8 cellular contexts compared by ENCODE assay signal in genomic region chr5:146446861-146447733, GRCh38. TPM values are rescaled to one million over a fixed set of nuclear protein-coding genes. Genes with fewer than 3 reads are reported as not detected.
A peak's percentile ranks its signal among the peaks of the same experiment; 100 is the strongest.
DNase-seq lines count a peak whose midpoint lies in the region; ATAC-seq and TF ChIP-seq lines count a peak whose summit lies in the region.

Gene TCERG1, plus strand, starts transcription at chr5:146447333. Its CDS starts 17 bp downstream, at chr5:146447350.

- ATAC-seq in omental fat pad (ENCODE audit: low FRiP score) (peak; percentile 99), thoracic aorta (ENCODE audit: insufficient number of reproducible peaks, low FRiP score, low read depth) (peak; percentile 100)

- WGBS in SK-N-SH (ENCODE audit: low lambda C conversion rate), result under 1% methylated on average over 24 of the region's 68 CpGs

- TF ChIP-seq CTCF in GM06990 (IDR thresholded peaks at IDR 0.05; ENCODE audit: insufficient read depth, low read length, poor library complexity, severe bottlenecking) (peak; percentile 73), HFFc6 (IDR thresholded peaks at IDR 0.05) (peak; percentile 86), NB4 (IDR thresholded peaks at IDR 0.05; ENCODE audit: low read depth, low read length) (peak; percentile 56), SK-N-SH (IDR thresholded peaks at IDR 0.05) (peak; percentile 76), omental fat pad (IDR thresholded peaks at IDR 0.05) (peak in 1 of 3 donors; percentile 16), thoracic aorta (IDR thresholded peaks at IDR 0.05) (peak; percentile 71)

- no peak for TF ChIP-seq RAD21 in SK-N-SH (IDR thresholded peaks at IDR 0.05; ENCODE audit: low read length)

- peak within 1 kb of the TSS; percentile 95 for H2AFZ ChIP-seq in SK-N-SH (ENCODE audit: low read depth)

- H3K4me3 ChIP-seq in GM06990 (replicated peaks; ENCODE audit: low read depth, low read length) (peak within 1 kb of the TSS; percentile 98), NB4 (ENCODE audit: low read depth, low read length) (peak within 1 kb of the TSS; percentile 100), SK-N-SH (ENCODE audit: low read depth in 2 of 2, low read length in 1 of 2) (peak within 1 kb of the TSS; percentile 89 to 98), thoracic aorta (peak within 1 kb of the TSS; percentile 83)

- POLR2A ChIA-PET in SK-N-SH (lab: Yijun Ruan, JAX), result interaction anchor here (1.1 kb wide), 1 partner anchor 28 kb away, joined by 3 read pairs; no protein-coding TSS in a partner anchor

- H3K79me2 ChIP-seq in SK-N-SH (ENCODE audit: insufficient read depth), result peaks cover 50% of the 10 kb centered on the region

- H3K36me3 Mint-ChIP-seq in HFFc6 (ENCODE audit: low read depth), result peaks cover 10% of the 10 kb centered on the region
- H3K36me3 Mint-ChIP-seq in activated naive CD4-positive, alpha-beta T cell treated with anti-CD3 and anti-CD28 coated beads, Interleukin-2, amount 50 U/mL, for 24 hours, result peaks cover 10% of the 10 kb centered on the region

- CTCF ChIA-PET in SK-N-SH (lab: Yijun Ruan, JAX), result interaction anchor here (0.6 to 2.4 kb wide), 7 partner anchors 11 to 453 kb away, joined by 3 to 10 read pairs (median 3); no protein-coding TSS in a partner anchor

- TF ChIP-seq POLR2A in NB4 (IDR thresholded peaks at IDR 0.05; ENCODE audit: extremely low read depth, insufficient read length), result peak; percentile 66

- no peaks in the 10 kb centered on the region for H3K9me3 Mint-ChIP-seq in HFFc6
- H3K9me3 Mint-ChIP-seq in activated naive CD4-positive, alpha-beta T cell treated with anti-CD3 and anti-CD28 coated beads, Interleukin-2, amount 50 U/mL, for 24 hours, result no peaks in the 10 kb centered on the region

- H3K36me3 ChIP-seq in GM06990 (ENCODE audit: control insufficient read depth, insufficient read depth, low read length) (no peaks in the 10 kb centered on the region), SK-N-SH (replicated peaks in 1 of 2; ENCODE audit: control insufficient read depth in 1 of 2, insufficient read depth in 2 of 2, low read length in 1 of 2) (no peaks in the 10 kb centered on the region), thoracic aorta (no peaks in the 10 kb centered on the region)

- H3F3A ChIP-seq in SK-N-SH (replicated peaks; ENCODE audit: insufficient read depth), result peaks cover 4% of the 10 kb centered on the region

- H3K9me3 ChIP-seq in SK-N-SH (no peaks in the 10 kb centered on the region), thoracic aorta (no peaks in the 10 kb centered on the region)

- peaks cover 37% of the 10 kb centered on the region for H4K20me1 ChIP-seq in SK-N-SH (ENCODE audit: insufficient read depth)

- H3K4me3 Mint-ChIP-seq in HFFc6, result peak within 1 kb of the TSS; percentile 98
- peak within 1 kb of the TSS; percentile 100 for H3K4me3 Mint-ChIP-seq in activated naive CD4-positive, alpha-beta T cell treated with anti-CD3 and anti-CD28 coated beads, Interleukin-2, amount 50 U/mL, for 24 hours

- H3K9ac ChIP-seq in SK-N-SH, result peak within 1 kb of the TSS; percentile 90

- no peaks in the 10 kb centered on the region; the same call in 1 of the 2 replicates for H3K27me3 Mint-ChIP-seq in HFFc6 (ENCODE audit: insufficient read depth)
- no peaks in the 10 kb centered on the region for H3K27me3 Mint-ChIP-seq in activated naive CD4-positive, alpha-beta T cell treated with anti-CD3 and anti-CD28 coated beads, Interleukin-2, amount 50 U/mL, for 24 hours

- peak within 1 kb of the TSS; percentile 74 for H3K4me2 ChIP-seq in SK-N-SH

- no peaks in the 10 kb centered on the region for H3K9me2 ChIP-seq in SK-N-SH

- H3K27ac Mint-ChIP-seq in HFFc6, result peak within 1 kb of the TSS; percentile 99
- peak within 1 kb of the TSS; percentile 100 for H3K27ac Mint-ChIP-seq in activated naive CD4-positive, alpha-beta T cell treated with anti-CD3 and anti-CD28 coated beads, Interleukin-2, amount 50 U/mL, for 24 hours

- no peaks in the 10 kb centered on the region for H3K27me3 ChIP-seq in GM06990 (replicated peaks; ENCODE audit: control insufficient read depth, insufficient read depth, low read length)
- no peaks in the 10 kb centered on the region for H3K27me3 ChIP-seq in SK-N-SH (ENCODE audit: insufficient read depth)
- H3K27me3 ChIP-seq in thoracic aorta (replicated peaks; ENCODE audit: insufficient read depth), result no peaks in the 10 kb centered on the region

- DNase-seq in GM06990 (ENCODE audit: extremely low read depth, insufficient read length) (peak; percentile 90), HFFc6 (peak; percentile 100), NB4 (ENCODE audit: low read depth) (peak; percentile 99), SK-N-SH (peak; percentile 93), glomerular endothelial cell (ENCODE audit: extremely low read depth, low read depth, low spot score) (peak; percentile 100), omental fat pad (ENCODE audit: low spot score) (peak; percentile 95), thoracic aorta (ENCODE audit: low spot score) (peak; percentile 99)

- H3K27ac ChIP-seq in SK-N-SH (ENCODE audit: low read depth in 2 of 2, low read length in 1 of 2) (peak within 1 kb of the TSS; percentile 84 to 86), thoracic aorta (peak within 1 kb of the TSS; percentile 70 to 88)

- H3K4me1 Mint-ChIP-seq in HFFc6 (ENCODE audit: low read depth), result peaks cover 36% of the 10 kb centered on the region
- peaks cover 38% of the 10 kb centered on the region for H3K4me1 Mint-ChIP-seq in activated naive CD4-positive, alpha-beta T cell treated with anti-CD3 and anti-CD28 coated beads, Interleukin-2, amount 50 U/mL, for 24 hours

- peak in 1 of 2 experiments; percentile 39; a peak in 2 of 4 replicates for TF ChIP-seq EP300 in SK-N-SH (IDR thresholded peaks at IDR 0.05; ENCODE audit: borderline replicate concordance in 1 of 2, low read depth in 1 of 2, low read length in 1 of 2)

- H3K4me1 ChIP-seq in SK-N-SH (ENCODE audit: control insufficient read depth in 1 of 2, insufficient read depth in 2 of 2, low read depth in 1 of 2, low read length in 1 of 2) (peaks cover 14% of the 10 kb centered on the region in 2 experiments; a peak in 3 of 4 replicates), thoracic aorta (ENCODE audit: control insufficient read depth in 1 of 2, low read depth in 2 of 2) (peaks cover 15 to 18% of the 10 kb centered on the region in 2 donors)

TF ChIP-seq in SK-N-SH, 30 proteins besides CTCF, POLR2A, EP300 and RAD21 (continues in another document):
- TF ChIP-seq GABPA (IDR thresholded peaks at IDR 0.05; ENCODE audit: low read depth), result peak; percentile 50
- peak; percentile 94 for TF ChIP-seq IRF3 (IDR thresholded peaks at IDR 0.05; ENCODE audit: low read depth, low read length)
- TF ChIP-seq PBX3 (IDR thresholded peaks at IDR 0.05), result peak; percentile 100
- TF ChIP-seq SIN3A (IDR thresholded peaks at IDR 0.05; ENCODE audit: borderline replicate concordance, low read depth, low read length), result peak; percentile 80; the same call in 1 of the 2 replicates
- TF ChIP-seq USF2 (IDR thresholded peaks at IDR 0.05; ENCODE audit: borderline replicate concordance, low read depth, low read length), result peak; percentile 49
- TF ChIP-seq RFX5 (IDR thresholded peaks at IDR 0.05; ENCODE audit: low read length), result peak; percentile 87
- TF ChIP-seq POLR2AphosphoS5 (IDR thresholded peaks at IDR 0.05; ENCODE audit: low read depth, low read length), result peak; percentile 44; the same call in 1 of the 2 replicates
- no peak for TF ChIP-seq SMC3 (IDR thresholded peaks at IDR 0.05; ENCODE audit: low read depth, low read length)
- TF ChIP-seq FOXM1 (IDR thresholded peaks at IDR 0.05; ENCODE audit: low read depth), result no peak
- no peak for TF ChIP-seq MEF2A (IDR thresholded peaks at IDR 0.05; ENCODE audit: borderline replicate concordance, low read depth)
- no peak for TF ChIP-seq FOXJ3 (CRISPR knock-in tag; IDR thresholded peaks at IDR 0.05)
- no peak for TF ChIP-seq JUND (IDR thresholded peaks at IDR 0.05)
- no peak for TF ChIP-seq FOSL2 (IDR thresholded peaks at IDR 0.05; ENCODE audit: borderline replicate concordance, low read depth)
- peak; percentile 100 for TF ChIP-seq MAX (IDR thresholded peaks at IDR 0.05; ENCODE audit: low read depth)

RNA-seq across cellular contexts. Expression of gene TCERG1, which starts in this region (rescaled TPM):
- 10 to 100 TPM; 37.4 to 57.4 (median 49.6) TPM for total RNA-seq in HFFc6 (2021; fragmentation: NEBNext Ultra II Directional; extraction: Animal tissue kit (Norgen Biotek cat#: 25700))
- 38.5 and 47.3 TPM in 2 replicates for polyA plus RNA-seq in SK-N-SH (2012; rRNA removed)
- polyA plus RNA-seq in SK-N-SH (2012; cell fraction: cytosol; rRNA removed), result 21.6 and 26.7 TPM in 2 replicates
- 72.8 and 132 TPM in 2 replicates for polyA plus RNA-seq in SK-N-SH (2012; cell fraction: nucleus; rRNA removed)
- 26.0 and 43.6 TPM in 2 replicates for total RNA-seq in glomerular endothelial cell
- total RNA-seq in omental fat pad, result 100 to 1,000 TPM in 1 of 4 donors, 10 to 100 TPM in 3; 47.0 to 127 (median 58.4) TPM
- 100 to 1,000 TPM in 1 of 2 donors, 10 to 100 TPM in 1; 45.2 to 125 TPM for total RNA-seq in thoracic aorta

Comparison
In these comparisons a context has a peak if more than half of its experiments do, and no peak if none do; other contexts are left out.
1. Peak in every context shown above with its lines: DNase-seq, ATAC-seq, H3K4me3 ChIP-seq and H3K27ac ChIP-seq.